In genomic region chr18:56638232-56639093, GRCh38 we compare ENCODE assay signal across 8 cellular contexts. TPM values are rescaled to one million over a fixed set of nuclear protein-coding genes. Genes with fewer than 3 reads are reported as not detected.
DNase-seq lines count a peak whose midpoint lies in the region; ATAC-seq and TF ChIP-seq lines count a peak whose summit lies in the region.

TXNL1 (minus strand) TSS chr18:56638592; CDS start chr18:56638440, 152 bp downstream.

- no peak for TF ChIP-seq CTCF in AG04450 (IDR thresholded peaks at IDR 0.05; ENCODE audit: low read depth, low read length)
- no peak for TF ChIP-seq CTCF in activated B cell treated with CpG ODN at 0.5 μM for 24 hours (IDR thresholded peaks at IDR 0.05)

- H3K9me3 Mint-ChIP-seq in activated B cell treated with CpG ODN at 0.5 μM for 24 hours (no peaks in the 10 kb centered on the region), immature natural killer cell (no peaks in the 10 kb centered on the region)

- H3K27me3 Mint-ChIP-seq in activated B cell treated with CpG ODN at 0.5 μM for 24 hours = no peaks in the 10 kb centered on the region
- peaks cover 10 to 16% (median 13%) of the 10 kb centered on the region in 3 donors for H3K27me3 Mint-ChIP-seq in immature natural killer cell (ENCODE audit: low read depth in 3 of 3)

- CTCF ChIA-PET in AG04450 (lab: Charles Lee) = no interaction called here
- CTCF ChIA-PET in activated B cell treated with CpG ODN at 0.5 μM for 24 hours (lab: Charles Lee) = no interaction called here

- H3K27ac Mint-ChIP-seq in activated B cell treated with CpG ODN at 0.5 μM for 24 hours (peak within 1 kb of the TSS; percentile 99), immature natural killer cell (peak within 1 kb of the TSS; percentile 94 to 100 (median 98))

- POLR2A ChIA-PET in AG04450 (lab: Yijun Ruan, JAX) (interaction anchor here (0.7 to 1.1 kb wide), 3 partner anchors 26 to 1049 kb away, joined by 3 to 4 read pairs (median 3); no protein-coding TSS in a partner anchor), activated B cell treated with CpG ODN at 0.5 μM for 24 hours (lab: Charles Lee) (interaction anchor here (0.6 to 5.4 kb wide), 5 partner anchors 9 to 1316 kb away, joined by 3 to 56 read pairs (median 7); partner anchors contain the start of gene WDR7)

- H3K4me3 Mint-ChIP-seq in activated B cell treated with CpG ODN at 0.5 μM for 24 hours (peak within 1 kb of the TSS; percentile 96), immature natural killer cell (peak within 1 kb of the TSS; percentile 89 to 99 (median 92))

- H3K27me3 ChIP-seq in AG04450 (ENCODE audit: control insufficient read depth, insufficient read depth, low read length) = no peaks in the 10 kb centered on the region

- in situ Hi-C loops in GM18951 (cut with MboI; ENCODE audit: low sequenced_read_pairs, unreplicated experiment) = no loop called here

- TF ChIP-seq POLR2A in GM18951 (IDR thresholded peaks at IDR 0.05; ENCODE audit: extremely low read depth, insufficient read depth, insufficient read length) = peak; percentile 83

- H3K4me3 ChIP-seq in AG04450 (ENCODE audit: low read depth, low read length) = peak within 1 kb of the TSS; percentile 89

- peak; percentile 98 for DNase-seq in AG04450 (ENCODE audit: low read depth, low spot score)
- peak; percentile 99 for DNase-seq in NCI-H345 (lab: John Stamatoyannopoulos, UW)
- peak; percentile 95 for DNase-seq in activated B cell treated with CpG ODN at 0.5 μM for 24 hours
- peak; percentile 65 to 99 (median 97) for DNase-seq in caudate nucleus (lab: John Stamatoyannopoulos, UW)
- DNase-seq in immature natural killer cell = peak; percentile 97 to 98 (median 98)
- peak; percentile 96 for DNase-seq in smooth muscle cell of the brain vasculature (ENCODE audit: low read depth, low spot score)

- H3K27ac ChIP-seq in AG04450 (ENCODE audit: low read depth, low read length) = peak within 1 kb of the TSS; percentile 90
- peak within 1 kb of the TSS; percentile 87 for H3K27ac ChIP-seq in caudate nucleus (ENCODE audit: low read depth, low read length)

- H3K36me3 Mint-ChIP-seq in activated B cell treated with CpG ODN at 0.5 μM for 24 hours (ENCODE audit: low read depth) = peaks cover 26% of the 10 kb centered on the region
- H3K36me3 Mint-ChIP-seq in immature natural killer cell = peaks cover 0 to under 1% (median 0%) of the 10 kb centered on the region in 3 donors

- no peaks in the 10 kb centered on the region for H3K9me3 ChIP-seq in AG04450 (ENCODE audit: control insufficient read depth, insufficient read depth, low read length)

- ATAC-seq in HG03196 (IDR thresholded peaks at IDR 0.05; ENCODE audit: unreplicated experiment) (peak; percentile 96), activated B cell treated with CpG ODN at 0.5 μM for 24 hours (ENCODE audit: low read depth) (peak; percentile 96)

- H3K4me1 Mint-ChIP-seq in activated B cell treated with CpG ODN at 0.5 μM for 24 hours = peaks cover 52% of the 10 kb centered on the region
- peaks cover 46 to 58% of the 10 kb centered on the region in 2 donors for H3K4me1 Mint-ChIP-seq in immature natural killer cell

- intact Hi-C loops in activated B cell treated with CpG ODN at 0.5 μM for 24 hours (cut with micrococcal nuclease) = loop anchor here (1.0 to 10.0 kb wide), 9 partner anchors 13 to 1318 kb away; partner anchors contain the start of genes NARS1, ONECUT2, TCF4 and WDR7

RNA-seq across cellular contexts. Expression of gene TXNL1, which starts in this region (rescaled TPM):
- 89.6 and 133 TPM in 2 replicates for polyA plus RNA-seq in AG04450 (2011; rRNA removed)
- polyA minus RNA-seq in AG04450 (2011; rRNA and poly(A)+ RNA removed) = 22.4 and 43.1 TPM in 2 replicates
- 53.4 and 55.4 TPM in 2 replicates for total RNA-seq in activated B cell treated with CpG ODN at 0.5 μM for 24 hours
- 10 to 100 TPM; 55.7 to 58.8 (median 57.5) TPM for polyA plus RNA-seq in immature natural killer cell

Comparison
In these comparisons a context has a peak if more than half of its experiments do, and no peak if none do; other contexts are left out.
1. Peak in every context shown above with its lines: DNase-seq, ATAC-seq, H3K4me3 ChIP-seq and H3K27ac ChIP-seq.